In genomic region chr17:60557805-60558204, GRCh38 we compare ENCODE assay signal across 1 cellular context.
A peak's percentile ranks its signal among the peaks of the same experiment; 100 is the strongest.
TF ChIP-seq lines count a peak whose summit lies in the region.

No MANE protein-coding gene starts in this region.

TF ChIP-seq in HepG2, 621 proteins besides CTCF, POLR2A, EP300 and RAD21 (continued from another document):
- TF ChIP-seq PAXIP1 (CRISPR knock-in tag; conservative IDR thresholded peaks at IDR 0.05) (no peak), KLF6 (CRISPR knock-in tag; IDR thresholded peaks at IDR 0.05) (no peak), ZNF136 (CRISPR knock-in tag; IDR thresholded peaks at IDR 0.05; ENCODE audit: low read depth) (no peak), FOSL2 (CRISPR knock-in tag; IDR thresholded peaks at IDR 0.05) (peak; percentile 81), MAFF (IDR thresholded peaks at IDR 0.05; ENCODE audit: low read depth, low read length) (peak; percentile 64), HOMEZ (CRISPR knock-in tag; IDR thresholded peaks at IDR 0.05; ENCODE audit: low read depth) (peak; percentile 21; the same call in 1 of the 2 replicates), ZNF660 (CRISPR knock-in tag; IDR thresholded peaks at IDR 0.05; ENCODE audit: borderline replicate concordance, low read depth) (no peak), TRAFD1 (CRISPR knock-in tag; IDR thresholded peaks at IDR 0.05; ENCODE audit: borderline replicate concordance) (no peak), TEF (CRISPR knock-in tag; IDR thresholded peaks at IDR 0.05) (peak; percentile 78; the same call in 1 of the 2 replicates), TRIM24 (CRISPR knock-in tag; IDR thresholded peaks at IDR 0.05) (peak; percentile 86), CEBPZ (IDR thresholded peaks at IDR 0.05; ENCODE audit: low read length) (peak; percentile 58; the same call in 1 of the 2 replicates), ZFP62 (CRISPR knock-in tag; IDR thresholded peaks at IDR 0.05) (no peak), ZNF484 (CRISPR knock-in tag; IDR thresholded peaks at IDR 0.05; ENCODE audit: borderline replicate concordance, low read depth) (no peak), MAFK (conservative IDR thresholded peaks at IDR 0.05 in 1 of 2, IDR thresholded peaks at IDR 0.05 in 1 of 2; ENCODE audit: low read length in 2 of 2) (peak; percentile 77 to 83), NFE2 (CRISPR knock-in tag; IDR thresholded peaks at IDR 0.05) (peak; percentile 82; the same call in 1 of the 2 replicates), NR2F6 (IDR thresholded peaks at IDR 0.05) (no peak), NR2F6 (CRISPR knock-in tag; IDR thresholded peaks at IDR 0.05) (no peak), ZNF609 (CRISPR knock-in tag; IDR thresholded peaks at IDR 0.05; ENCODE audit: borderline replicate concordance) (no peak), CC2D1A (CRISPR knock-in tag; IDR thresholded peaks at IDR 0.05) (no peak), NFE2L1 (CRISPR knock-in tag; IDR thresholded peaks at IDR 0.05; ENCODE audit: borderline replicate concordance) (no peak), ZNF782 (CRISPR knock-in tag; IDR thresholded peaks at IDR 0.05; ENCODE audit: borderline replicate concordance) (no peak), ZSCAN31 (CRISPR knock-in tag; IDR thresholded peaks at IDR 0.05; ENCODE audit: low read depth) (peak; percentile 99), FOXA3 (CRISPR knock-in tag; IDR thresholded peaks at IDR 0.05) (peak; percentile 78), ZNF329 (CRISPR knock-in tag; IDR thresholded peaks at IDR 0.05; ENCODE audit: low read depth) (no peak)
